Comparison of ENCODE assay signal across 16 cellular contexts in the genomic region with DNA sequence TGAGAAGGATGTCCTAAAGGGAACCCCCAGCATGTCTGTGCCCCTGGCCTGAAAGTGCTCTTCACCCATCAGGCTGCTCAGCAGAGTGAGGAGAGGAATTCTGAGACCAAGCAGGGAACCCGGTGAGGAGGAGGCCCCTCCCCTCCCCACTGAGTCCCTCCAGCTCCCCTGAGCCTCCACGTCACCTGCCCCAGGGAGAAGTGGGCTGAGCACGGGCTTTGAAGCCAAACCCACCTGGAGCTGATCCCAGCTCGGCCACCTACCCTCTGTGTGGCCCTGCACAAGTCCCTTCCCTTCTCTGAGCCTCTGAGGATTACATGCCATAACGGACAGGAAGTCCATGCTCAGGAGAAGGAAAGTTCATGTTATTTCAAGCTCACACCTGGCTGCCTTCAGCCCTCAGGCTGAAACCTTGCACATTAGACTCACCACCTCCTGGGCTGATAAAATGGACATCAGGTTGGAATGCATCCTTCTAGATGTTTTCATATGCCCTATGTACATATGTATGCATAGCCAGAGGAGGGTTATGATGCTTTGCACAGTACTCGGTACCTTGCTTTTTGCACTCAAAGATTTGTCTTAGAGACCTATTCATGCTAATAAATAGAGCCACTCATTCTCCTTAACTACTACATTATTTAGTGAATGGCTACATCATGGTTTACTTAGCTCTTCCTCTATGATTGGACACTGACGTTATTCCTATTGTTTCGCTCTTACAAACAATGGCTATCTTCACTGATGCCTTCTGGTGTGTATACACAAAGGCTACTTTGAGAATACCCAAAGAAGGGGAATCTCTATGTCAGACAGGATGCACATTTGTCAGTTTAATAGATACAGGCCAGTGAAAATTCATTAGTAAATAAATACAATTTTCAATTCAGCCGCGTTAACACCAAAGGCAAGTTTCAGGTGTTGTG. TPM values are rescaled to one million over a fixed set of nuclear protein-coding genes. Genes with fewer than 3 reads are reported as not detected.
"Had no signal": no experiment of that assay in that cellular context is flagged by ENCODE, and none has a peak within 500 bp of the region (broad histone marks: within the 10 kb centered on the region; RNA-seq: fewer than 3 reads in every experiment).

No MANE protein-coding gene starts in this region.

- H3K27ac ChIP-seq: prostate gland, suprapubic skin had no signal

- H3K4me3 ChIP-seq: prostate gland, suprapubic skin had no signal

- ATAC-seq: left colon, sciatic nerve, T-helper 17 cell had no signal

- H3K36me3 ChIP-seq: prostate gland, suprapubic skin had no signal

- DNase-seq: activated CD4-positive, alpha-beta memory T cell treated with anti-CD3 and anti-CD28 coated beads, Interleukin-2, amount 10 ng/mL, durations not matched to agents 7 days and 5 days; activated gamma-delta T cell; activated naive CD8-positive, alpha-beta T cell treated with anti-CD3 and anti-CD28 coated beads for 36 hours; activated T-cell treated with anti-CD3 and anti-CD28 coated beads, Interleukin-2, amount 50 U/mL, for 48 hours; cerebellar nuclear complex; left colon; mesenchymal stem cell; nucleus accumbens; stimulated activated CD4-positive, alpha-beta T cell treated with anti-CD3 and anti-CD28 coated beads, Interleukin-2, amount 100 ng/mL, for 24 hours; stimulated activated naive CD4-positive, alpha-beta T cell; T-helper 17 cell had no signal

- H3K9me3 ChIP-seq: prostate gland, suprapubic skin had no signal

- H3K4me1 ChIP-seq: prostate gland, suprapubic skin had no signal

RNA-seq across cellular contexts. Expression of a gene that starts 57.9 kb away (rescaled TPM):
- total RNA-seq: activated CD4-positive, alpha-beta memory T cell treated with anti-CD3 and anti-CD28 coated beads, Interleukin-2, amount 10 ng/mL, durations not matched to agents 7 days and 5 days; activated naive CD8-positive, alpha-beta T cell treated with anti-CD3 and anti-CD28 coated beads for 36 hours; left colon; natural killer cell treated with Interleukin-12 subunit alpha and Interleukin-12 subunit beta and Interleukin-15 and Interleukin-18, amount 100 ng/mL, for 72 hours; sciatic nerve; suprapubic skin; T-helper 17 cell had no signal
- polyA plus RNA-seq: esophagus had no signal
